8 cellular contexts compared by ENCODE assay signal in the genomic region with DNA sequence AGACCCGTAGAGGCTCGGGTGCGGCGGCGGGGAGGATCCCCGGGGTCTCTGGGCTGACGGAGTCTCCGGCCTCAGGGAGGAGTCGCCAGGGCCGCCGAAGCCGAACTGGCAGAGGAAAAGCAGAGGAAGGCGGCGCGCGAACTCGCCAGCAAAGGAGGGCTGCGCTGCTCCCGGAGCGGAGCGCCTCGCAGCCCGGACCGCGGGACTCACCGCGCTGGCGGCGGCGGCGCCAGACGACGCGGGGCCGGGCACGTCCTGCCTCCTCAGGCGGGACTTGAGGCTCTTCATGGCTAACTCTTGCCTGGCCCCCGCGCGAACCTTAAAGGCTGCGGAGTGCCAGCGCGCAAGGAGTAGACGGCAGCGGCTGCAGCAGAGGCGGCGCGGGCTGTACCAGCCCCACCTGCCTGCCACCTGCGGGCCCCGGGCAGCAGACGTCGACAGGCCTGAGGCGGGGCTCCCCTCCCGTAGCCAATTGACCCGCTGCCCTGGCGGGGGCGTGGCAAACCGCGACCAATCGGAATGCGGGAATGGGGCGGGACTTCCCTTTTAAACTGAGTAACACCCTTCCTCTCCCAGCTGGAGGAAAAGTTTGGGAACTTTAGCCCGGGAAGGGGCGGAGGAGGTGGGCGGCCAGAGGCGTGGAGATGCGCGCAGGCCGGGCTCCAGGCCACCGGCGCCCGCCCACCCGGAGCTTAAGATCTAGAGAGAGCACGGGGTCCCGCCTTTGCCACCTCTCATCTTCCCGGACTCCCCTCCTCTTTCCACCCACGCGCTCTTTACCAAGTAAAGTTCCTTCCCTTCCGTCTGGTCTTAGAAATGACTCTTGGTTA. TPM values are rescaled to one million over a fixed set of nuclear protein-coding genes. Genes with fewer than 3 reads are reported as not detected.
DNase-seq lines count a peak whose midpoint lies in the region; ATAC-seq and TF ChIP-seq lines count a peak whose summit lies in the region.

A gene with protein sequence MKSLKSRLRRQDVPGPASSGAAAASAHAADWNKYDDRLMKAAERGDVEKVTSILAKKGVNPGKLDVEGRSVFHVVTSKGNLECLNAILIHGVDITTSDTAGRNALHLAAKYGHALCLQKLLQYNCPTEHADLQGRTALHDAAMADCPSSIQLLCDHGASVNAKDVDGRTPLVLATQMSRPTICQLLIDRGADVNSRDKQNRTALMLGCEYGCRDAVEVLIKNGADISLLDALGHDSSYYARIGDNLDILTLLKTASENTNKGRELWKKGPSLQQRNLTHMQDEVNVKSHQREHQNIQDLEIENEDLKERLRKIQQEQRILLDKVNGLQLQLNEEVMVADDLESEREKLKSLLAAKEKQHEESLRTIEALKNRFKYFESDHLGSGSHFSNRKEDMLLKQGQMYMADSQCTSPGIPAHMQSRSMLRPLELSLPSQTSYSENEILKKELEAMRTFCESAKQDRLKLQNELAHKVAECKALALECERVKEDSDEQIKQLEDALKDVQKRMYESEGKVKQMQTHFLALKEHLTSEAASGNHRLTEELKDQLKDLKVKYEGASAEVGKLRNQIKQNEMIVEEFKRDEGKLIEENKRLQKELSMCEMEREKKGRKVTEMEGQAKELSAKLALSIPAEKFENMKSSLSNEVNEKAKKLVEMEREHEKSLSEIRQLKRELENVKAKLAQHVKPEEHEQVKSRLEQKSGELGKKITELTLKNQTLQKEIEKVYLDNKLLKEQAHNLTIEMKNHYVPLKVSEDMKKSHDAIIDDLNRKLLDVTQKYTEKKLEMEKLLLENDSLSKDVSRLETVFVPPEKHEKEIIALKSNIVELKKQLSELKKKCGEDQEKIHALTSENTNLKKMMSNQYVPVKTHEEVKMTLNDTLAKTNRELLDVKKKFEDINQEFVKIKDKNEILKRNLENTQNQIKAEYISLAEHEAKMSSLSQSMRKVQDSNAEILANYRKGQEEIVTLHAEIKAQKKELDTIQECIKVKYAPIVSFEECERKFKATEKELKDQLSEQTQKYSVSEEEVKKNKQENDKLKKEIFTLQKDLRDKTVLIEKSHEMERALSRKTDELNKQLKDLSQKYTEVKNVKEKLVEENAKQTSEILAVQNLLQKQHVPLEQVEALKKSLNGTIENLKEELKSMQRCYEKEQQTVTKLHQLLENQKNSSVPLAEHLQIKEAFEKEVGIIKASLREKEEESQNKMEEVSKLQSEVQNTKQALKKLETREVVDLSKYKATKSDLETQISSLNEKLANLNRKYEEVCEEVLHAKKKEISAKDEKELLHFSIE (N-terminal part only) (minus strand): TSS at position 439 of the 830 bp plus-strand sequence. CDS start 151 bp downstream, at position 288.

- H3K36me3 ChIP-seq in adipocyte (ENCODE audit: control insufficient read depth, insufficient read depth, low read length, severe bottlenecking) = peaks cover 9% of the 10 kb centered on the region
- no peaks in the 10 kb centered on the region for H3K36me3 ChIP-seq in suprapubic skin

- peak; percentile 99 for ATAC-seq in Right ventricle myocardium inferior
- ATAC-seq in omental fat pad (ENCODE audit: low FRiP score) = peak; percentile 97

- DNase-seq in EH (ENCODE audit: low read depth) (peak; percentile 96), HCEC 1CT (peak; percentile 96), NB4 (ENCODE audit: low read depth) (peak; percentile 84), SW480 (ENCODE audit: low spot score) (peak; percentile 96), adipocyte (ENCODE audit: low read depth) (peak; percentile 98), Right ventricle myocardium inferior (ENCODE audit: missing footprints) (peak; percentile 95), omental fat pad (ENCODE audit: low spot score) (peak; percentile 92), suprapubic skin (ENCODE audit: low spot score in 2 of 2) (peak; percentile 98)

- no peaks in the 10 kb centered on the region for H3K27me3 ChIP-seq in adipocyte (replicated peaks; ENCODE audit: control insufficient read depth, insufficient read depth, low read length)
- no peaks in the 10 kb centered on the region for H3K27me3 ChIP-seq in suprapubic skin

- intact Hi-C loops in Right ventricle myocardium inferior (cut with DNase I) = loop anchor here (2.0 to 5.0 kb wide), 2 partner anchors 49 to 81 kb away; no protein-coding TSS in a partner anchor

- H3K9me3 ChIP-seq in adipocyte (ENCODE audit: control insufficient read depth, low read length) (no peaks in the 10 kb centered on the region), suprapubic skin (no peaks in the 10 kb centered on the region)

- no peak for TF ChIP-seq EP300 in suprapubic skin (IDR thresholded peaks at IDR 0.05)

- peak within 1 kb of the TSS; percentile 97 for H3K27ac ChIP-seq in suprapubic skin

- TF ChIP-seq POLR2A in NB4 (IDR thresholded peaks at IDR 0.05; ENCODE audit: extremely low read depth, insufficient read length) (no peak), suprapubic skin (IDR thresholded peaks at IDR 0.05) (peak; percentile 57 to 87)

- peaks cover 63% of the 10 kb centered on the region for H3K4me1 ChIP-seq in adipocyte (ENCODE audit: control insufficient read depth, insufficient read depth, low read length)
- peaks cover 39% of the 10 kb centered on the region for H3K4me1 ChIP-seq in suprapubic skin

- no peak for TF ChIP-seq CTCF in NB4 (IDR thresholded peaks at IDR 0.05; ENCODE audit: low read depth, low read length)
- no peak for TF ChIP-seq CTCF in omental fat pad (IDR thresholded peaks at IDR 0.05)
- TF ChIP-seq CTCF in suprapubic skin (IDR thresholded peaks at IDR 0.05) = peak in 1 of 2 donors; percentile 26

- peak within 1 kb of the TSS; percentile 53 for H3K4me3 ChIP-seq in NB4 (ENCODE audit: low read depth, low read length)
- H3K4me3 ChIP-seq in adipocyte (ENCODE audit: low read length) = peak within 1 kb of the TSS; percentile 96
- H3K4me3 ChIP-seq in suprapubic skin = peak within 1 kb of the TSS; percentile 97

- peak within 1 kb of the TSS; percentile 94 for H3K9ac ChIP-seq in adipocyte (ENCODE audit: low read length)

- under 1% methylated on average over 50 of the region's 79 CpGs for WGBS in suprapubic skin

RNA-seq across cellular contexts. Expression of the gene that starts here (rescaled TPM):
- total RNA-seq in Right ventricle myocardium inferior = 25.8 TPM
- 100 to 1,000 TPM in 1 of 4 donors, 10 to 100 TPM in 3; 36.1 to 158 (median 47.3) TPM for total RNA-seq in omental fat pad
- total RNA-seq in suprapubic skin = 10 to 100 TPM; 23.4 to 97.8 (median 27.2) TPM

Comparison
In these comparisons a context has a peak if more than half of its experiments do, and no peak if none do; other contexts are left out.
1. Peak in every context shown above with its lines: DNase-seq, ATAC-seq, H3K4me3 ChIP-seq and H3K27ac ChIP-seq.